Comparison of ENCODE assay signal across 11 cellular contexts in the genomic region with DNA sequence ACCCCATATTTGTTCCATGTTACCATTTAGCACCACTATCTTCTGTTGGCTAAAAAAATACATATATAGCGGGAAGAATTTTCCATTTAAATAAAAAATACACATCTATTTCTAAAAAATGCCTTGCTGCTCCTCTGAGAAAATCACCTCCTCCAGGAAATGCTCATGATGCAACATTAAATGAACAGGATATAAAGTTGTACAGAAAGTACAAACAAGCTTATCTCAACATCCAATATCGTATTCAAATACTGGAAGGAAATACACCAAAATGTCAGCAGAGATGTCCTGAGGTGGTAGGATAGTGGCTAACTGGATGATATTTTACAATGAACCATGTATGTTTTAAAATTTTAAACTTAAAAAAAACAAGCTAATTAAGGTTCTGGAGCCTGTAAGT. TPM values are rescaled to one million over a fixed set of nuclear protein-coding genes. Genes with fewer than 3 reads are reported as not detected.
DNase-seq lines count a peak whose midpoint lies in the region; ATAC-seq and TF ChIP-seq lines count a peak whose summit lies in the region.
"Had no signal": no experiment of that assay in that cellular context is flagged by ENCODE, and none has a peak within 500 bp of the region (broad histone marks: within the 10 kb centered on the region; RNA-seq: fewer than 3 reads in every experiment).

No MANE protein-coding gene starts in this region.

- H2AFZ ChIP-seq in Loucy (ENCODE audit: low read length), result no peak overlapping the region

- peaks cover 13% of the 10 kb centered on the region; the same call in 1 of the 2 replicates for H3K36me3 ChIP-seq in Loucy (ENCODE audit: insufficient read depth, low read length)

- H3K4me1 ChIP-seq in Loucy (ENCODE audit: insufficient read depth, low read length, poor library complexity, severe bottlenecking), result peaks cover 43% of the 10 kb centered on the region

- H3K27ac ChIP-seq in CD4-positive, alpha-beta T cell (ENCODE audit: low read depth, low read length), result no peak overlapping the region

- POLR2A ChIA-PET in CD4-positive, alpha-beta T cell (lab: Charles Lee), result interaction anchor here (0.8 to 2.3 kb wide), 4 partner anchors 13 to 60 kb away, joined by 4 to 13 read pairs (median 6); partner anchors contain the start of gene GNA13
- POLR2A ChIA-PET in naive thymus-derived CD8-positive, alpha-beta T cell (lab: Charles Lee), result interaction anchor here (1.3 to 5.6 kb wide), 2 partner anchors 11 to 60 kb away, joined by 5 to 16 read pairs; no protein-coding TSS in a partner anchor

- in situ Hi-C loops in GM13976 (cut with MboI; ENCODE audit: low sequenced_read_pairs, unreplicated experiment), result no loop called here

- H3K27me3 ChIP-seq in CD4-positive, alpha-beta T cell (ENCODE audit: control insufficient read depth, insufficient read depth, low read length), result no peaks in the 10 kb centered on the region
- no peaks in the 10 kb centered on the region for H3K27me3 ChIP-seq in Loucy (ENCODE audit: insufficient read depth, low read length, poor library complexity, severe bottlenecking)
- H3K27me3 ChIP-seq: body of pancreas had no signal

- peaks cover 4% of the 10 kb centered on the region; the same call in 1 of the 2 replicates for H3F3A ChIP-seq in Loucy (ENCODE audit: low read depth)

- no peaks in the 10 kb centered on the region for H3K9me2 ChIP-seq in Loucy (replicated peaks; ENCODE audit: low read depth, low read length)

- H4K20me1 ChIP-seq in Loucy (ENCODE audit: insufficient read depth, low read length, poor library complexity, severe bottlenecking), result peaks cover 75% of the 10 kb centered on the region

- peaks cover 66% of the 10 kb centered on the region for H3K4me1 Mint-ChIP-seq in CD4-positive, alpha-beta T cell (ENCODE audit: low read depth)
- H3K4me1 Mint-ChIP-seq in naive thymus-derived CD8-positive, alpha-beta T cell, result peaks cover 28 to 86% (median 71%) of the 10 kb centered on the region in 4 donors

- H3K4me3 Mint-ChIP-seq in CD4-positive, alpha-beta T cell, result no peak overlapping the region
- H3K4me3 Mint-ChIP-seq in naive thymus-derived CD8-positive, alpha-beta T cell, result peak overlapping the region in 4 of 10 donors; percentile 3 to 42 (median 24)

- ATAC-seq in CD4-positive, alpha-beta T cell (ENCODE audit: poor library complexity), result no peak
- ATAC-seq in naive thymus-derived CD8-positive, alpha-beta T cell, result no peak
- ATAC-seq: body of pancreas had no signal

- CTCF ChIA-PET in CD4-positive, alpha-beta T cell (lab: Charles Lee), result interaction anchor here (1.1 to 1.7 kb wide), 4 partner anchors 8 to 65 kb away, joined by 4 to 6 read pairs (median 4); no protein-coding TSS in a partner anchor

- no peaks in the 10 kb centered on the region for H3K9me3 Mint-ChIP-seq in CD4-positive, alpha-beta T cell
- H3K9me3 Mint-ChIP-seq in naive thymus-derived CD8-positive, alpha-beta T cell, result no peaks in the 10 kb centered on the region

- peaks cover 32% of the 10 kb centered on the region for H3K36me3 Mint-ChIP-seq in CD4-positive, alpha-beta T cell (ENCODE audit: low read depth)
- peaks cover 0 to 27% (median 3%) of the 10 kb centered on the region in 3 donors for H3K36me3 Mint-ChIP-seq in naive thymus-derived CD8-positive, alpha-beta T cell

- no peak overlapping the region for H3K4me3 ChIP-seq in Loucy (ENCODE audit: low read length, poor library complexity, severe bottlenecking)
- H3K4me3 ChIP-seq: body of pancreas had no signal

- intact Hi-C loops in CD4-positive, alpha-beta T cell (cut with DNase I, micrococcal nuclease), result no loop called here

- no peak for DNase-seq in CD4-positive, alpha-beta T cell
- DNase-seq in amniotic epithelial cell (ENCODE audit: low read depth) (peak; percentile 45), GM13976 (ENCODE audit: low spot score) (no peak), NCI-H1092 treated with DMSO at 0.1 percent for 48 hours (lab: John Stamatoyannopoulos, UW) (no peak)
- no peak for DNase-seq in naive thymus-derived CD8-positive, alpha-beta T cell
- DNase-seq in activated CD8-positive, alpha-beta memory T cell treated with anti-CD3 and anti-CD28 coated beads for 24 hours, result no peak
- DNase-seq: body of pancreas, NCI-H146, NCI-H526 treated with DMSO at 0.1 percent for 48 hours, RPMI8226 had no signal

- H3K4me2 ChIP-seq in Loucy (ENCODE audit: low read depth, low read length, poor library complexity, severe bottlenecking), result peak overlapping the region; percentile 33

- TF ChIP-seq CTCF in CD4-positive, alpha-beta T cell (IDR thresholded peaks at IDR 0.05), result no peak
- no peak for TF ChIP-seq CTCF in Loucy (conservative IDR thresholded peaks at IDR 0.05; ENCODE audit: low read length)
- no peak for TF ChIP-seq CTCF in GM13976 (IDR thresholded peaks at IDR 0.05; ENCODE audit: borderline replicate concordance, control extremely low read depth, extremely low read depth, insufficient read depth, missing control alignments)

- H3K27ac Mint-ChIP-seq in CD4-positive, alpha-beta T cell, result peak overlapping the region; percentile 78
- H3K27ac Mint-ChIP-seq in naive thymus-derived CD8-positive, alpha-beta T cell, result peak overlapping the region in 8 of 10 donors; percentile 24 to 85 (median 64)

- H3K79me2 ChIP-seq in Loucy (ENCODE audit: insufficient read depth, low read length), result peaks cover 100% of the 10 kb centered on the region

- H3K27me3 Mint-ChIP-seq in CD4-positive, alpha-beta T cell, result no peaks in the 10 kb centered on the region
- H3K27me3 Mint-ChIP-seq in naive thymus-derived CD8-positive, alpha-beta T cell, result no peaks in the 10 kb centered on the region

- H3K9me3 ChIP-seq in CD4-positive, alpha-beta T cell (ENCODE audit: control insufficient read depth, low read length), result no peaks in the 10 kb centered on the region
- H3K9me3 ChIP-seq in Loucy (ENCODE audit: insufficient read depth, low read depth, low read length), result no peaks in the 10 kb centered on the region
- H3K9me3 ChIP-seq: body of pancreas had no signal

- no peak overlapping the region for H3K9ac ChIP-seq in Loucy (ENCODE audit: low read depth, low read length, poor library complexity, severe bottlenecking)

RNA-seq across cellular contexts. Expression of gene GNA13, which starts 21.3 kb away (rescaled TPM):
- total RNA-seq in CD4-positive, alpha-beta T cell, result 100 to 1,000 TPM; 128 to 131 TPM
- total RNA-seq in naive thymus-derived CD8-positive, alpha-beta T cell, result 10 to 100 TPM; 91.4 to 94.6 TPM
- 10 to 100 TPM; 23.7 to 32.9 (median 27.6) TPM for polyA plus RNA-seq in naive thymus-derived CD8-positive, alpha-beta T cell
